ENCODE assay signal across 19 cellular contexts in the genomic region with DNA sequence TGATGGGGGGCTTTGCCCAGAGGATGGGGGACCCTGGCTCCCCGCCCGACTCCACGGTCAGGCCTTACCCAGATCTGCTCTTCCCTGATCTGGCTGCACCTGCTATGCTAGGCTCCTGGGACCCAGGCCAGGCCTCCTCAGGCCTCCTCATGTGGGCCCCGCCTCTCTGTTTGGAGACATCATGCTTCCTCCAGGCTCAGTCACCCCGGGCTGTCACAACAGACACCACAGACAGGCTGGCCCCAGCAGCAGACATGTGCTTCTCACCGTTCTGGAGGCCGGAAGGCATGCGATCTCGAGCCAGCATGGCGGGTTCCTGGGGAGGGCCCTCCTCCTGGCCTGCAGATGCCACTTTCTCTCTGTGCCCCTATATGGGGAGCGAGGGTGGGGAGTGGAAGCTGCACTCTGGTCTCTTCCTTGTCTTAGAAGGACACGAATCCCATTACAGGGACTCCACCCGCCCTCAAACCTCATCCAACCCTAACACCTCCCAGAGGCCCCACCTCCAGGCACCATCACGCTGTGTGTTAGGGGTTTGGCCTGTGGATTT. TPM values are rescaled to one million over a fixed set of nuclear protein-coding genes. Genes with fewer than 3 reads are reported as not detected.
A peak's percentile ranks its signal among the peaks of the same experiment; 100 is the strongest.
DNase-seq lines count a peak whose midpoint lies in the region; ATAC-seq lines count a peak whose summit lies in the region.
"Had no signal": no experiment of that assay in that cellular context is flagged by ENCODE, and none has a peak within 500 bp of the region (broad histone marks: within the 10 kb centered on the region; RNA-seq: fewer than 3 reads in every experiment).

No MANE protein-coding gene starts in this region.

- H3K36me3 ChIP-seq in BLaER1 treated with 17β-estradiol and CSF1 and Interleukin-3, amounts not matched to agents 10 nM and 100 nM, result no peaks in the 10 kb centered on the region
- H3K36me3 ChIP-seq in mucosa of rectum (ENCODE audit: control insufficient read depth in 2 of 2, insufficient read depth in 2 of 2, low read length in 2 of 2), result peaks cover 0 to 8% of the 10 kb centered on the region in 2 donors
- H3K36me3 ChIP-seq: gastrocnemius medialis, SJSA1 had no signal

- no peak for ATAC-seq in T-helper 17 cell
- ATAC-seq in GM18502 (IDR thresholded peaks at IDR 0.05; ENCODE audit: poor library complexity, unreplicated experiment), result no peak
- ATAC-seq: body of pancreas, gastrocnemius medialis had no signal

- no peak overlapping the region for H3K27ac Mint-ChIP-seq in T-helper 17 cell
- H3K27ac Mint-ChIP-seq: CD4-positive, alpha-beta memory T cell had no signal

- H3K27me3 Mint-ChIP-seq in T-helper 17 cell, result no peaks in the 10 kb centered on the region
- H3K27me3 Mint-ChIP-seq: CD4-positive, alpha-beta memory T cell had no signal

- peak overlapping the region in 8 of 11 experiments; percentile 8 to 62 (median 50); a peak in 12 of 22 replicates for H3K27ac ChIP-seq in BLaER1 treated with 17β-estradiol and CSF1 and Interleukin-3, amounts not matched to agents 10 nM and 100 nM
- H3K27ac ChIP-seq in mucosa of rectum (ENCODE audit: low read depth in 2 of 2, low read length in 2 of 2), result peak overlapping the region; percentile 87 to 91
- H3K27ac ChIP-seq: 22Rv1, body of pancreas, gastrocnemius medialis, SJSA1 had no signal

- no peak overlapping the region; a peak in 1 of 20 replicates for H3K4me3 ChIP-seq in BLaER1 treated with 17β-estradiol and CSF1 and Interleukin-3, amounts not matched to agents 10 nM and 100 nM
- H3K4me3 ChIP-seq in mucosa of rectum (ENCODE audit: low read length in 2 of 2), result peak overlapping the region; percentile 31 to 41
- H3K4me3 ChIP-seq: body of pancreas, gastrocnemius medialis, SJSA1 had no signal

- peak overlapping the region; percentile 49 to 95 (median 74) for H3K4me2 ChIP-seq in BLaER1 treated with 17β-estradiol and CSF1 and Interleukin-3, amounts not matched to agents 10 nM and 100 nM

- no peak overlapping the region for H3K4me3 Mint-ChIP-seq in T-helper 17 cell
- H3K4me3 Mint-ChIP-seq: CD4-positive, alpha-beta memory T cell had no signal

- H3K36me3 Mint-ChIP-seq in T-helper 17 cell (ENCODE audit: low read depth), result no peaks in the 10 kb centered on the region
- H3K36me3 Mint-ChIP-seq: CD4-positive, alpha-beta memory T cell had no signal

- peaks cover 2% of the 10 kb centered on the region for H3K4me1 Mint-ChIP-seq in T-helper 17 cell

- no peaks in the 10 kb centered on the region for H3K9me3 ChIP-seq in BLaER1 treated with 17β-estradiol and CSF1 and Interleukin-3, amounts not matched to agents 10 nM and 100 nM (replicated peaks in 1 of 11)
- no peaks in the 10 kb centered on the region for H3K9me3 ChIP-seq in mucosa of rectum (ENCODE audit: control insufficient read depth in 2 of 2, low read length in 2 of 2)
- H3K9me3 ChIP-seq in T-helper 17 cell (ENCODE audit: control insufficient read depth, low read length, poor library complexity, severe bottlenecking), result no peaks in the 10 kb centered on the region
- H3K9me3 ChIP-seq: body of pancreas, gastrocnemius medialis, SJSA1 had no signal

- H3K27me3 ChIP-seq in BLaER1 treated with 17β-estradiol and CSF1 and Interleukin-3, amounts not matched to agents 10 nM and 100 nM, result peaks cover 0 to 6% (median 0%) of the 10 kb centered on the region in 11 experiments; a peak in 9 of 22 replicates
- H3K27me3 ChIP-seq in mucosa of rectum (ENCODE audit: control insufficient read depth in 2 of 2, insufficient read depth in 2 of 2, low read length in 2 of 2), result no peaks in the 10 kb centered on the region

- DNase-seq in DMS153 (lab: John Stamatoyannopoulos, UW) (peak; percentile 11), DMS153 treated with DMSO at 0.1 percent for 48 hours (lab: John Stamatoyannopoulos, UW; ENCODE audit: unreplicated experiment) (no peak), SK-N-DZ (ENCODE audit: low spot score) (peak; percentile 72), T-helper 17 cell (no peak), H4 (ENCODE audit: low spot score) (no peak)
- DNase-seq: CD4-positive, alpha-beta memory T cell; effector memory CD4-positive, alpha-beta T cell; Karpas-422; kidney glomerular epithelial cell; NCI-H187 treated with DMSO at 0.1 percent for 48 hours; stimulated activated naive CD4-positive, alpha-beta T cell had no signal

- peaks cover 19 to 82% (median 58%) of the 10 kb centered on the region in 10 experiments for H3K4me1 ChIP-seq in BLaER1 treated with 17β-estradiol and CSF1 and Interleukin-3, amounts not matched to agents 10 nM and 100 nM
- H3K4me1 ChIP-seq in mucosa of rectum (ENCODE audit: control insufficient read depth in 2 of 2, insufficient read depth in 2 of 2, low read length in 2 of 2), result peaks cover 40 to 64% of the 10 kb centered on the region in 2 donors

- no peaks in the 10 kb centered on the region for H4K20me1 ChIP-seq in BLaER1 treated with 17β-estradiol and CSF1 and Interleukin-3, amounts not matched to agents 10 nM and 100 nM

- peak overlapping the region in 5 of 11 experiments; percentile 6 to 54 (median 45); a peak in 6 of 22 replicates for H3K9ac ChIP-seq in BLaER1 treated with 17β-estradiol and CSF1 and Interleukin-3, amounts not matched to agents 10 nM and 100 nM
- H3K9ac ChIP-seq in mucosa of rectum (ENCODE audit: low read depth in 1 of 2, low read length in 2 of 2), result peak overlapping the region in 1 of 2 donors; percentile 52

RNA-seq across cellular contexts. Expression of a gene that starts 10.8 kb away (rescaled TPM):
- polyA plus RNA-seq in SK-N-DZ (2014; cell fraction: cytosol; rRNA removed), result 63.5 and 81.6 TPM in 2 replicates
- polyA plus RNA-seq in SK-N-DZ (2014; cell fraction: nucleus; rRNA removed), result 78.8 and 121 TPM in 2 replicates
- 1 to 10 TPM; 4.1 to 9.4 TPM for total RNA-seq in T-helper 17 cell
- not detected in 2 replicates for total RNA-seq in H4 (2014; rRNA removed; shearing (Covaris generic))
- total RNA-seq: body of pancreas, SJSA1 had no signal

RNA-seq across cellular contexts. Expression of a gene that starts 21.5 kb away (rescaled TPM):
- polyA plus RNA-seq in SK-N-DZ (2014; cell fraction: cytosol; rRNA removed), result 0.34 and 2.9 TPM in 2 replicates
- polyA plus RNA-seq in SK-N-DZ (2014; cell fraction: nucleus; rRNA removed), result 3.1 and 5.4 TPM in 2 replicates
- 1 to 10 TPM; 2.2 to 2.4 TPM for total RNA-seq in T-helper 17 cell
- not detected in 2 replicates for total RNA-seq in H4 (2014; rRNA removed; shearing (Covaris generic))
- total RNA-seq: body of pancreas, H1, SJSA1 had no signal
- polyA plus RNA-seq: H1 had no signal

Comparison
In these comparisons a context has a peak if more than half of its experiments do, and no peak if none do; other contexts are left out.
1. DNase-seq: peak in DMS153 (single experiment) and SK-N-DZ (single experiment); none in DMS153 treated with DMSO at 0.1 percent for 48 hours (single experiment), T-helper 17 cell (0 of 3) and H4 (single experiment).
2. H3K4me3 ChIP-seq: peak in mucosa of rectum (2 of 2); none in BLaER1 treated with 17β-estradiol and CSF1 and Interleukin-3, amounts not matched to agents 10 nM and 100 nM (0 of 10).